ENCODE assay signal across 16 cellular contexts in the genomic region with DNA sequence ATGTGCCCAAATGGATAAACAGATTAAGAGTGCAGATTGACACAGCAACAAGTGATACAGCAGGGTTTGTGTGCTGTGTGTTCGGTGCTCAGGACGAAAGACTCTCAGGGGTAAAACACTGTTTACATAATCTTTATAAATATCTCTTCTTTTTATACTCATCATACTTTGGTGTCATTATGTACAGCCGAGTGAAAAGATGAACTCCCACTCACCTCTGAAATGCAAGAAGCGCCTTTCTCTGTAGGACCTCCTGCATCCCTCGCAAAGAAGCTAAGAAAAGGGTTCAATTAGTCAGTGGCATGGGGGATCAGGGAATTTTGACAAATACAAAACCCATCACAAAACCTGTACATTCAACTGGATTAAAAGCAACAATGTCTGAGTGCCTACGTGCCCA.
DNase-seq lines count a peak whose midpoint lies in the region; ATAC-seq and TF ChIP-seq lines count a peak whose summit lies in the region.
"Had no signal": no experiment of that assay in that cellular context is flagged by ENCODE, and none has a peak within 500 bp of the region (broad histone marks: within the 10 kb centered on the region; RNA-seq: fewer than 3 reads in every experiment).

No MANE protein-coding gene starts in this region.

- H3K9me3 Mint-ChIP-seq in mesothelial cell of epicardium: no peaks in the 10 kb centered on the region
- no peaks in the 10 kb centered on the region for H3K9me3 Mint-ChIP-seq in natural killer cell treated with Interleukin-12 subunit alpha and Interleukin-12 subunit beta and Interleukin-15 and Interleukin-18, amount 100 ng/mL, for 72 hours
- H3K9me3 Mint-ChIP-seq: CD4-positive, alpha-beta T cell had no signal

- H3K4me1 ChIP-seq in SJCRH30 (peaks cover 40% of the 10 kb centered on the region), sigmoid colon (peaks cover 0 to 56% (median 40%) of the 10 kb centered on the region in 4 donors), esophagus squamous epithelium (peaks cover 0 to 62% (median 0%) of the 10 kb centered on the region in 3 donors)
- H3K4me1 ChIP-seq: A549, Caco-2, HAP-1 had no signal

- WGBS in sigmoid colon, 2 donors: 91 to 93% methylated on average over 6 of the region's 6 CpGs
- WGBS in esophagus squamous epithelium, 2 donors: 35 to 74% methylated on average over 6 of the region's 6 CpGs

- no peaks in the 10 kb centered on the region for H3K27me3 ChIP-seq in SJCRH30
- no peaks in the 10 kb centered on the region for H3K27me3 ChIP-seq in dorsolateral prefrontal cortex
- H3K27me3 ChIP-seq in sigmoid colon: no peaks in the 10 kb centered on the region
- no peaks in the 10 kb centered on the region for H3K27me3 ChIP-seq in esophagus squamous epithelium

- H3K4me3 Mint-ChIP-seq in mesothelial cell of epicardium: no peak overlapping the region
- H3K4me3 Mint-ChIP-seq in natural killer cell treated with Interleukin-12 subunit alpha and Interleukin-12 subunit beta and Interleukin-15 and Interleukin-18, amount 100 ng/mL, for 72 hours: no peak overlapping the region
- H3K4me3 Mint-ChIP-seq: CD4-positive, alpha-beta T cell had no signal

- intact Hi-C loops in dorsolateral prefrontal cortex (cut with DNase I): no loop called here
- intact Hi-C loops in sigmoid colon (cut with DNase I): no loop called here
- intact Hi-C loops in esophagus squamous epithelium (cut with DNase I): no loop called here

- no peaks in the 10 kb centered on the region for H3K27me3 Mint-ChIP-seq in mesothelial cell of epicardium (ENCODE audit: low read depth)
- H3K27me3 Mint-ChIP-seq in natural killer cell treated with Interleukin-12 subunit alpha and Interleukin-12 subunit beta and Interleukin-15 and Interleukin-18, amount 100 ng/mL, for 72 hours: peaks cover 0 to 2% of the 10 kb centered on the region in 2 donors
- H3K27me3 Mint-ChIP-seq: CD4-positive, alpha-beta T cell had no signal

- H3K4me3 ChIP-seq in SJCRH30: no peak overlapping the region
- no peak overlapping the region for H3K4me3 ChIP-seq in dorsolateral prefrontal cortex
- H3K4me3 ChIP-seq in sigmoid colon: no peak overlapping the region
- H3K4me3 ChIP-seq in esophagus squamous epithelium: no peak overlapping the region
- H3K4me3 ChIP-seq: A549, HAP-1 had no signal

- TF ChIP-seq POLR2A in sigmoid colon (IDR thresholded peaks at IDR 0.05) (no peak), esophagus squamous epithelium (IDR thresholded peaks at IDR 0.05) (no peak)

- H3K36me3 ChIP-seq in SJCRH30 (no peaks in the 10 kb centered on the region; the same call in 1 of the 2 replicates), sigmoid colon (peaks cover 0 to 16% (median 0%) of the 10 kb centered on the region in 4 donors), esophagus squamous epithelium (peaks cover 0 to 9% (median 0%) of the 10 kb centered on the region in 3 donors)

- peaks cover 21% of the 10 kb centered on the region for H3K4me1 Mint-ChIP-seq in mesothelial cell of epicardium
- no peaks in the 10 kb centered on the region for H3K4me1 Mint-ChIP-seq in natural killer cell treated with Interleukin-12 subunit alpha and Interleukin-12 subunit beta and Interleukin-15 and Interleukin-18, amount 100 ng/mL, for 72 hours (ENCODE audit: low read depth in 2 of 2)

- H3K36me3 Mint-ChIP-seq in mesothelial cell of epicardium: peaks cover 15% of the 10 kb centered on the region
- no peaks in the 10 kb centered on the region for H3K36me3 Mint-ChIP-seq in natural killer cell treated with Interleukin-12 subunit alpha and Interleukin-12 subunit beta and Interleukin-15 and Interleukin-18, amount 100 ng/mL, for 72 hours

- DNase-seq in SJCRH30 (no peak), dorsolateral prefrontal cortex (no peak), mesothelial cell of epicardium (ENCODE audit: low spot score in 2 of 2, unreplicated experiment in 2 of 2) (no peak), sigmoid colon (no peak), esophagus squamous epithelium (lab: John Stamatoyannopoulos, UW) (no peak)
- no peak for DNase-seq in natural killer cell treated with Interleukin-12 subunit alpha and Interleukin-12 subunit beta and Interleukin-15 and Interleukin-18, amount 100 ng/mL, for 72 hours (ENCODE audit: low spot score)
- DNase-seq in activated naive CD4-positive, alpha-beta T cell (lab: John Stamatoyannopoulos, UW): no peak
- DNase-seq: AML-193; Caco-2; CD4-positive, alpha-beta T cell had no signal

- TF ChIP-seq CTCF in dorsolateral prefrontal cortex (IDR thresholded peaks at IDR 0.05 in 54 of 56, conservative IDR thresholded peaks at IDR 0.05 in 2 of 56; ENCODE audit: low read depth in 1 of 56, partially characterized antibody in 56 of 56) (no peak), mesothelial cell of epicardium (IDR thresholded peaks at IDR 0.05; ENCODE audit: unreplicated experiment) (no peak), sigmoid colon (IDR thresholded peaks at IDR 0.05) (no peak), esophagus squamous epithelium (IDR thresholded peaks at IDR 0.05) (no peak)

- no peaks in the 10 kb centered on the region for H3K9me3 ChIP-seq in SJCRH30 (replicated peaks)
- no peaks in the 10 kb centered on the region for H3K9me3 ChIP-seq in sigmoid colon
- H3K9me3 ChIP-seq in esophagus squamous epithelium: no peaks in the 10 kb centered on the region
- H3K9me3 ChIP-seq: A549, Caco-2, HAP-1 had no signal

- no peak for ATAC-seq in HG03175 (IDR thresholded peaks at IDR 0.05; ENCODE audit: unreplicated experiment)
- ATAC-seq in natural killer cell treated with Interleukin-12 subunit alpha and Interleukin-12 subunit beta and Interleukin-15 and Interleukin-18, amount 100 ng/mL, for 72 hours: no peak
- ATAC-seq: A549, HepG2 had no signal

- TF ChIP-seq EP300 in sigmoid colon (IDR thresholded peaks at IDR 0.05): no peak

- H3K27ac ChIP-seq in SJCRH30 (peak overlapping the region; percentile 87; the same call in 1 of the 2 replicates), dorsolateral prefrontal cortex (peak overlapping the region in 55 of 59 donors; percentile 2 to 93 (median 78)), sigmoid colon (peak overlapping the region in 3 of 4 donors; percentile 8 to 57 (median 16)), esophagus squamous epithelium (no peak overlapping the region)
- H3K27ac ChIP-seq: 22Rv1, A549, C4-2B had no signal

- H3K27ac Mint-ChIP-seq in mesothelial cell of epicardium: peak overlapping the region; percentile 23
- H3K27ac Mint-ChIP-seq in natural killer cell treated with Interleukin-12 subunit alpha and Interleukin-12 subunit beta and Interleukin-15 and Interleukin-18, amount 100 ng/mL, for 72 hours: no peak overlapping the region
- H3K27ac Mint-ChIP-seq: CD4-positive, alpha-beta T cell had no signal

Comparison
In these comparisons a context has a peak if more than half of its experiments do, and no peak if none do; other contexts are left out.
1. H3K27ac ChIP-seq: peak in SJCRH30 (single experiment), dorsolateral prefrontal cortex (55 of 59) and sigmoid colon (3 of 4); none in esophagus squamous epithelium (0 of 4).